ENCODE assay signal across 7 cellular contexts in genomic region chr1:156860639-156861423, GRCh38. TPM values are rescaled to one million over a fixed set of nuclear protein-coding genes. Genes with fewer than 3 reads are reported as not detected.
DNase-seq lines count a peak whose midpoint lies in the region; ATAC-seq and TF ChIP-seq lines count a peak whose summit lies in the region.

TSS of gene NTRK1 (plus strand) at chr1:156860865. CDS start at chr1:156860935, 70 bp downstream.

- no peak for ATAC-seq in HG03442 (IDR thresholded peaks at IDR 0.05; ENCODE audit: unreplicated experiment)

- no peaks in the 10 kb centered on the region for H3K36me3 Mint-ChIP-seq in activated CD4-positive, alpha-beta T cell treated with anti-CD3 and anti-CD28 coated beads, Interleukin-2, amount 10 ng/mL, durations not matched to agents 7 days and 5 days (ENCODE audit: low read depth)

- peaks cover 16% of the 10 kb centered on the region for H3K4me1 ChIP-seq in muscle layer of colon (ENCODE audit: insufficient read depth, low read length)
- peaks cover 38% of the 10 kb centered on the region for H3K4me1 ChIP-seq in testis

- H3K9me3 Mint-ChIP-seq in activated CD4-positive, alpha-beta T cell treated with anti-CD3 and anti-CD28 coated beads, Interleukin-2, amount 10 ng/mL, durations not matched to agents 7 days and 5 days, result no peaks in the 10 kb centered on the region

- POLR2A ChIA-PET in activated CD4-positive, alpha-beta T cell treated with anti-CD3 and anti-CD28 coated beads, Interleukin-2, amount 10 ng/mL, durations not matched to agents 7 days and 5 days (lab: Charles Lee), result interaction anchor here (1.0 to 1.1 kb wide), 2 partner anchors 63 to 109 kb away, joined by 3 read pairs; no protein-coding TSS in a partner anchor

- H3K9me3 ChIP-seq in muscle layer of colon (ENCODE audit: low read length) (no peaks in the 10 kb centered on the region), testis (no peaks in the 10 kb centered on the region)

- DNase-seq in GM19240 (ENCODE audit: insufficient read length, low spot score) (peak; percentile 52), NCI-H226 (peak; percentile 46), testis (peak; percentile 66)
- peak; percentile 66 for DNase-seq in activated CD4-positive, alpha-beta T cell treated with anti-CD3 and anti-CD28 coated beads, Interleukin-2, amount 10 ng/mL, durations not matched to agents 7 days and 5 days
- peak; percentile 15 for DNase-seq in effector CD8-positive, alpha-beta T cell (lab: John Stamatoyannopoulos, UW)

- H3K9ac ChIP-seq in muscle layer of colon (ENCODE audit: low read length), result no peak within 1 kb of the TSS

- CTCF ChIA-PET in activated CD4-positive, alpha-beta T cell treated with anti-CD3 and anti-CD28 coated beads, Interleukin-2, amount 10 ng/mL, durations not matched to agents 7 days and 5 days (lab: Charles Lee), result interaction anchor here (1.2 to 13.0 kb wide), 25 partner anchors 11 to 218 kb away, joined by 3 to 247 read pairs (median 8); partner anchors contain the start of genes CRABP2, HDGF, ISG20L2 and METTL25B

- WGBS in testis, 2 donors, result 4 to 8% methylated on average over 31 to 60 of the region's 69 CpGs

- TF ChIP-seq POLR2A in testis (IDR thresholded peaks at IDR 0.05), result no peak

- H3K4me3 ChIP-seq in muscle layer of colon (ENCODE audit: low read depth in 1 of 2, low read length in 2 of 2) (peak within 1 kb of the TSS; percentile 42 to 60), testis (peak within 1 kb of the TSS; percentile 24 to 45)

- H3K27me3 ChIP-seq in muscle layer of colon (ENCODE audit: control insufficient read depth in 1 of 2, insufficient read depth in 2 of 2, low read length in 2 of 2) (peaks cover 45 to 77% of the 10 kb centered on the region in 2 donors), testis (no peaks in the 10 kb centered on the region)

- intact Hi-C loops in testis (cut with DNase I; ENCODE audit: low total_unique reads), result no loop called here

- H3K4me3 Mint-ChIP-seq in activated CD4-positive, alpha-beta T cell treated with anti-CD3 and anti-CD28 coated beads, Interleukin-2, amount 10 ng/mL, durations not matched to agents 7 days and 5 days, result peak within 1 kb of the TSS; percentile 61

- no peak within 1 kb of the TSS for H3K27ac ChIP-seq in muscle layer of colon (ENCODE audit: low read depth, low read length)
- H3K27ac ChIP-seq in testis, result no peak within 1 kb of the TSS

- peaks cover 43% of the 10 kb centered on the region for H3K27me3 Mint-ChIP-seq in activated CD4-positive, alpha-beta T cell treated with anti-CD3 and anti-CD28 coated beads, Interleukin-2, amount 10 ng/mL, durations not matched to agents 7 days and 5 days

- H3K27ac Mint-ChIP-seq in activated CD4-positive, alpha-beta T cell treated with anti-CD3 and anti-CD28 coated beads, Interleukin-2, amount 10 ng/mL, durations not matched to agents 7 days and 5 days, result no peak within 1 kb of the TSS

- peaks cover 52% of the 10 kb centered on the region for H3K4me1 Mint-ChIP-seq in activated CD4-positive, alpha-beta T cell treated with anti-CD3 and anti-CD28 coated beads, Interleukin-2, amount 10 ng/mL, durations not matched to agents 7 days and 5 days

- no peak for TF ChIP-seq CTCF in testis (IDR thresholded peaks at IDR 0.05)

- no peaks in the 10 kb centered on the region for H3K36me3 ChIP-seq in muscle layer of colon (ENCODE audit: insufficient read depth, low read length)
- H3K36me3 ChIP-seq in testis (ENCODE audit: low read depth, missing control alignments), result no peaks in the 10 kb centered on the region

RNA-seq across cellular contexts. Expression of gene NTRK1, which starts in this region (rescaled TPM):
- total RNA-seq in activated CD4-positive, alpha-beta T cell treated with anti-CD3 and anti-CD28 coated beads, Interleukin-2, amount 10 ng/mL, durations not matched to agents 7 days and 5 days, result 1 to 10 TPM; 1.9 to 2.0 TPM
- 10 to 100 TPM; 14.6 to 38.8 TPM for total RNA-seq in testis
- polyA plus RNA-seq in testis (ENCODE audit: insufficient read depth, low read depth, low replicate concordance), result 4.7 TPM

Comparison
In these comparisons a context has a peak if more than half of its experiments do, and no peak if none do; other contexts are left out.
1. RNA of gene NTRK1 (total RNA-seq): 14.6 to 38.8 TPM in testis; 1.9 to 2.0 TPM in activated CD4-positive, alpha-beta T cell treated with anti-CD3 and anti-CD28 coated beads, Interleukin-2, amount 10 ng/mL, durations not matched to agents 7 days and 5 days; every median in the first group is over 4 times any median in the second.
2. DNase-seq: peak in every context shown above with its lines; median percentile 66 in activated CD4-positive, alpha-beta T cell treated with anti-CD3 and anti-CD28 coated beads, Interleukin-2, amount 10 ng/mL, durations not matched to agents 7 days and 5 days; 66 in testis; 52 in GM19240; 46 in NCI-H226; 15 in effector CD8-positive, alpha-beta T cell.